Comparison of ENCODE assay signal across 1 cellular context in genomic region chr1:41241748-41242644, GRCh38.
TF ChIP-seq lines count a peak whose summit lies in the region.

TSS of gene SCMH1 (minus strand) at chr1:41242306. CDS start at chr1:41186133, 56,173 bp downstream.

TF ChIP-seq in K562, 482 proteins besides CTCF, POLR2A, EP300 and RAD21 (continued from another document and continues in another):
- no peak for TF ChIP-seq CHD7 (IDR thresholded peaks at IDR 0.05; ENCODE audit: low read depth, low read length)
- TF ChIP-seq BRD9 (IDR thresholded peaks at IDR 0.05; ENCODE audit: low read depth, partially characterized antibody), result no peak
- no peak for TF ChIP-seq NCOA4 (IDR thresholded peaks at IDR 0.05; ENCODE audit: partially characterized antibody)
- TF ChIP-seq AFF1 (IDR thresholded peaks at IDR 0.05; ENCODE audit: low read depth in 1 of 2, partially characterized antibody in 2 of 2), result no peak
- peak; percentile 9; the same call in 1 of the 2 replicates for TF ChIP-seq CBX1 (IDR thresholded peaks at IDR 0.05; ENCODE audit: low read depth)
- no peak for TF ChIP-seq GTF2F1 (IDR thresholded peaks at IDR 0.05; ENCODE audit: low read depth, low read length)
- peak; percentile 55; the same call in 1 of the 2 replicates for TF ChIP-seq SUPT5H (IDR thresholded peaks at IDR 0.05)
- peak in 1 of 2 experiments; percentile 59; a peak in 1 of 4 replicates for TF ChIP-seq ZNF639 (CRISPR knock-in tag; conservative IDR thresholded peaks at IDR 0.05 in 1 of 2, IDR thresholded peaks at IDR 0.05 in 1 of 2)
- TF ChIP-seq XRCC4 (IDR thresholded peaks at IDR 0.05; ENCODE audit: extremely low read depth, insufficient read depth, insufficient read length), result no peak
- TF ChIP-seq BRF2 (IDR thresholded peaks at IDR 0.05; ENCODE audit: borderline replicate concordance, insufficient read depth, insufficient read length), result no peak
- no peak for TF ChIP-seq GMEB1 (CRISPR knock-in tag; IDR thresholded peaks at IDR 0.05)
- no peak for TF ChIP-seq CAMTA2 (CRISPR knock-in tag; conservative IDR thresholded peaks at IDR 0.05)
- no peak for TF ChIP-seq WHSC1 (IDR thresholded peaks at IDR 0.05; ENCODE audit: low read length)
- TF ChIP-seq ELK3 (CRISPR knock-in tag; IDR thresholded peaks at IDR 0.05), result no peak
- TF ChIP-seq IRF2 (CRISPR knock-in tag; IDR thresholded peaks at IDR 0.05), result 0 out of 2 replicates have a peak, but pooled peaks have one; percentile 20
- TF ChIP-seq SMARCA4 (IDR thresholded peaks at IDR 0.05), result no peak
- no peak for TF ChIP-seq ZNF140 (CRISPR knock-in tag; IDR thresholded peaks at IDR 0.05)
- TF ChIP-seq RBM17 (IDR thresholded peaks at IDR 0.05; ENCODE audit: borderline replicate concordance, low read depth, low read length), result no peak
- 0 out of 2 replicates have a peak, but pooled peaks have one; percentile 2 for TF ChIP-seq ZNF592 (IDR thresholded peaks at IDR 0.05)
- no peak for TF ChIP-seq CTCFL (IDR thresholded peaks at IDR 0.05; ENCODE audit: borderline replicate concordance, insufficient read depth, low read depth, low read length, poor library complexity, severe bottlenecking)
- TF ChIP-seq SRSF3 (IDR thresholded peaks at IDR 0.05; ENCODE audit: insufficient read depth, low read length), result no peak
- TF ChIP-seq ZNF174 (CRISPR knock-in tag; IDR thresholded peaks at IDR 0.05), result no peak
- no peak for TF ChIP-seq MCM5 (IDR thresholded peaks at IDR 0.05; ENCODE audit: low read depth)
